1 cellular context compared by ENCODE assay signal in genomic region chr2:238305092-238305862, GRCh38.
TF ChIP-seq lines count a peak whose summit lies in the region.

No MANE protein-coding gene starts in this region.

TF ChIP-seq in HCT116, 20 proteins besides CTCF, POLR2A, EP300 and RAD21 (continued from another document):
- TF ChIP-seq ATF3 (IDR thresholded peaks at IDR 0.05) (no peak), SP1 (IDR thresholded peaks at IDR 0.05; ENCODE audit: low read depth) (no peak), POLR2AphosphoS5 (IDR thresholded peaks at IDR 0.05; ENCODE audit: low read depth, low read length) (no peak), JUND (IDR thresholded peaks at IDR 0.05) (no peak), ZFX (IDR thresholded peaks at IDR 0.05) (no peak), TCF7L2 (IDR thresholded peaks at IDR 0.05; ENCODE audit: borderline replicate concordance, extremely low read depth, insufficient read depth, insufficient read length) (no peak), EGR1 (IDR thresholded peaks at IDR 0.05; ENCODE audit: low read depth) (no peak), ZNF274 (IDR thresholded peaks at IDR 0.05; ENCODE audit: low read depth, low read length) (no peak), EZH2phosphoT487 (IDR thresholded peaks at IDR 0.05; ENCODE audit: borderline replicate concordance) (no peak), SRF (IDR thresholded peaks at IDR 0.05; ENCODE audit: low read depth) (no peak), ELF1 (IDR thresholded peaks at IDR 0.05; ENCODE audit: borderline replicate concordance, low read depth) (no peak), YY1 (IDR thresholded peaks at IDR 0.05; ENCODE audit: extremely low read depth, insufficient replicate concordance, low read depth, low read length) (no peak), SIN3A (IDR thresholded peaks at IDR 0.05; ENCODE audit: low read depth) (no peak), MAX (IDR thresholded peaks at IDR 0.05) (no peak)
- TF ChIP-seq, protein P1, sequence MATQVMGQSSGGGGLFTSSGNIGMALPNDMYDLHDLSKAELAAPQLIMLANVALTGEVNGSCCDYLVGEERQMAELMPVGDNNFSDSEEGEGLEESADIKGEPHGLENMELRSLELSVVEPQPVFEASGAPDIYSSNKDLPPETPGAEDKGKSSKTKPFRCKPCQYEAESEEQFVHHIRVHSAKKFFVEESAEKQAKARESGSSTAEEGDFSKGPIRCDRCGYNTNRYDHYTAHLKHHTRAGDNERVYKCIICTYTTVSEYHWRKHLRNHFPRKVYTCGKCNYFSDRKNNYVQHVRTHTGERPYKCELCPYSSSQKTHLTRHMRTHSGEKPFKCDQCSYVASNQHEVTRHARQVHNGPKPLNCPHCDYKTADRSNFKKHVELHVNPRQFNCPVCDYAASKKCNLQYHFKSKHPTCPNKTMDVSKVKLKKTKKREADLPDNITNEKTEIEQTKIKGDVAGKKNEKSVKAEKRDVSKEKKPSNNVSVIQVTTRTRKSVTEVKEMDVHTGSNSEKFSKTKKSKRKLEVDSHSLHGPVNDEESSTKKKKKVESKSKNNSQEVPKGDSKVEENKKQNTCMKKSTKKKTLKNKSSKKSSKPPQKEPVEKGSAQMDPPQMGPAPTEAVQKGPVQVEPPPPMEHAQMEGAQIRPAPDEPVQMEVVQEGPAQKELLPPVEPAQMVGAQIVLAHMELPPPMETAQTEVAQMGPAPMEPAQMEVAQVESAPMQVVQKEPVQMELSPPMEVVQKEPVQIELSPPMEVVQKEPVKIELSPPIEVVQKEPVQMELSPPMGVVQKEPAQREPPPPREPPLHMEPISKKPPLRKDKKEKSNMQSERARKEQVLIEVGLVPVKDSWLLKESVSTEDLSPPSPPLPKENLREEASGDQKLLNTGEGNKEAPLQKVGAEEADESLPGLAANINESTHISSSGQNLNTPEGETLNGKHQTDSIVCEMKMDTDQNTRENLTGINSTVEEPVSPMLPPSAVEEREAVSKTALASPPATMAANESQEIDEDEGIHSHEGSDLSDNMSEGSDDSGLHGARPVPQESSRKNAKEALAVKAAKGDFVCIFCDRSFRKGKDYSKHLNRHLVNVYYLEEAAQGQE (IDR thresholded peaks at IDR 0.05; ENCODE audit: low read depth): no peak
